8 cellular contexts compared by ENCODE assay signal in the genomic region with DNA sequence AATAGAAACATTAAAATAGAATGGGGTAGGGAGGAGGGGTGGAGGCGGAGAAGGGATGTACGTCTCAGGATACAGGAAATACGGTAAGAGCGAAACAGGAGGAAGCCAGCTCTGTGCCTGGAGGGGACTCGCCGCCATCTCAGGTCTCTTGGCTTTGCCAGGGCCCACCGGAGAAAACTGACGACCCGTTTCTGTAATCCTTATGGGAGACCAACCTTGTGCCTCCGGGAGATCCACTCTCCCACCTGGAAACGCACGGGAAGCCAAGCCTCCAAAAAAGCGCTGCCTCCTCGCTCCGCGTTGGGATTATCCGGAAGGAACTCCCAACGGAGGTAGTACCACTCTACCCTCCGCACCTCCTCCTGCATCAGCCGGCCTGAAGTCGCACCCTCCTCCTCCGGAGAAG. TPM values are rescaled to one million over a fixed set of nuclear protein-coding genes. Genes with fewer than 3 reads are reported as not detected.
DNase-seq lines count a peak whose midpoint lies in the region; ATAC-seq, FAIRE-seq and TF ChIP-seq lines count a peak whose summit lies in the region.

A gene with protein sequence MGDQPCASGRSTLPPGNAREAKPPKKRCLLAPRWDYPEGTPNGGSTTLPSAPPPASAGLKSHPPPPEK (plus strand): TSS at position 92 of the 406 bp plus-strand sequence. CDS start 111 bp downstream, at position 203.

- peaks cover 13 to 51% (median 17%) of the 10 kb centered on the region in 4 donors for H3K4me1 Mint-ChIP-seq in CD4-positive, alpha-beta memory T cell
- H3K4me1 Mint-ChIP-seq in neural progenitor cell = peaks cover 7% of the 10 kb centered on the region

- H3K27ac ChIP-seq in CD4-positive, alpha-beta memory T cell (ENCODE audit: low read depth, low read length) = peak within 1 kb of the TSS; percentile 78
- peak within 1 kb of the TSS; percentile 45 for H3K27ac ChIP-seq in PC-3 (ENCODE audit: low read length)
- H3K27ac ChIP-seq in neural progenitor cell = peak within 1 kb of the TSS; percentile 21
- peak within 1 kb of the TSS; percentile 59 for H3K27ac ChIP-seq in vagina

- H3K4me2 ChIP-seq in PC-3 (ENCODE audit: low read length) (peak within 1 kb of the TSS; percentile 86), neural progenitor cell (peak within 1 kb of the TSS; percentile 73)

- peak; percentile 36 to 62 (median 48) for DNase-seq in CD4-positive, alpha-beta memory T cell
- DNase-seq in GM19239 (ENCODE audit: insufficient read length, low spot score) (peak; percentile 6), PC-3 (peak; percentile 50), germinal center (ENCODE audit: low spot score) (peak; percentile 8), neural progenitor cell (ENCODE audit: low spot score) (peak; percentile 62), vagina (ENCODE audit: extremely low spot score in 2 of 2) (no peak)
- peak; percentile 13 for DNase-seq in activated naive CD4-positive, alpha-beta T cell treated with anti-CD3 and anti-CD28 coated beads, Interleukin-2, amount 50 U/mL, for 16 hours

- TF ChIP-seq POLR2A in vagina (IDR thresholded peaks at IDR 0.05) = no peak

- no peaks in the 10 kb centered on the region for H3K9me3 Mint-ChIP-seq in CD4-positive, alpha-beta memory T cell
- H3K9me3 Mint-ChIP-seq in neural progenitor cell = no peaks in the 10 kb centered on the region

- H3K4me3 ChIP-seq in CD4-positive, alpha-beta memory T cell (ENCODE audit: low read length in 2 of 2) = peak within 1 kb of the TSS; percentile 36 to 76
- H3K4me3 ChIP-seq in PC-3 (ENCODE audit: low read length) (peak within 1 kb of the TSS; percentile 87), neural progenitor cell (peak within 1 kb of the TSS; percentile 79), vagina (peak within 1 kb of the TSS; percentile 45)

- CTCF ChIA-PET in CD4-positive, alpha-beta memory T cell (lab: Charles Lee; ENCODE audit: partially characterized antibody) = interaction anchor here (1.8 to 9.3 kb wide), 5 partner anchors 165 to 1277 kb away, joined by 5 to 181 read pairs (median 8); a partner anchor contains a TSS
- CTCF ChIA-PET in PC-3 (lab: Charles Lee) = interaction anchor here (0.6 kb wide), 1 partner anchor 441 kb away, joined by 3 read pairs; no protein-coding TSS in a partner anchor

- H3K36me3 ChIP-seq in CD4-positive, alpha-beta memory T cell (ENCODE audit: insufficient read depth, low read length) = no peaks in the 10 kb centered on the region
- no peaks in the 10 kb centered on the region; the same call in 1 of the 2 replicates for H3K36me3 ChIP-seq in PC-3 (ENCODE audit: low read depth, low read length)
- peaks cover 5% of the 10 kb centered on the region for H3K36me3 ChIP-seq in neural progenitor cell
- no peaks in the 10 kb centered on the region for H3K36me3 ChIP-seq in vagina

- intact Hi-C loops in CD4-positive, alpha-beta memory T cell (cut with micrococcal nuclease) = loop anchor here (1.0 to 5.0 kb wide), 3 partner anchors 72 to 1012 kb away; a partner anchor contains a TSS
- intact Hi-C loops in PC-3 (cut with micrococcal nuclease) (loop anchor here (2.0 to 10.0 kb wide), 3 partner anchors 164 to 822 kb away; no protein-coding TSS in a partner anchor), vagina (cut with DNase I) (no loop called here)

- H3K27me3 Mint-ChIP-seq in CD4-positive, alpha-beta memory T cell = no peaks in the 10 kb centered on the region
- peaks cover 3% of the 10 kb centered on the region for H3K27me3 Mint-ChIP-seq in neural progenitor cell (ENCODE audit: insufficient read depth, low read depth)

- H3K9me3 ChIP-seq in CD4-positive, alpha-beta memory T cell (ENCODE audit: control insufficient read depth in 1 of 2, low read length in 2 of 2) = no peaks in the 10 kb centered on the region
- H3K9me3 ChIP-seq in PC-3 (ENCODE audit: low read length) = no peaks in the 10 kb centered on the region
- H3K9me3 ChIP-seq in neural progenitor cell (ENCODE audit: low read depth) = no peaks in the 10 kb centered on the region
- H3K9me3 ChIP-seq in vagina = no peaks in the 10 kb centered on the region

- H3F3A ChIP-seq in PC-3 (ENCODE audit: low read length, unreplicated experiment) = no peaks in the 10 kb centered on the region
- H3F3A ChIP-seq in neural progenitor cell (ENCODE audit: low read depth) = peaks cover 16% of the 10 kb centered on the region

- POLR2A ChIA-PET in CD4-positive, alpha-beta memory T cell (lab: Charles Lee; ENCODE audit: partially characterized antibody) = interaction anchor here (0.9 to 1.9 kb wide), 5 partner anchors 29 to 1240 kb away, joined by 3 to 8 read pairs (median 4); no protein-coding TSS in a partner anchor
- POLR2A ChIA-PET in PC-3 (lab: Charles Lee; ENCODE audit: unreplicated experiment) = interaction anchor here (0.6 to 0.7 kb wide), 3 partner anchors 11 to 266 kb away, joined by 3 to 8 read pairs (median 4); a partner anchor contains a TSS

- no peaks in the 10 kb centered on the region for H3K9me2 ChIP-seq in PC-3 (replicated peaks; ENCODE audit: low read length)

- FAIRE-seq in GM19239 (lab: Jason Lieb, UNC) = peak; percentile 79

- H4K20me1 ChIP-seq in PC-3 (ENCODE audit: low read length) (0 out of 2 replicates have a peak, but pooled peaks cover 4% of the 10 kb centered on the region), neural progenitor cell (ENCODE audit: low read depth) (peaks cover 7% of the 10 kb centered on the region)

- no TSS peak for BruUV-seq in PC-3 (replicated peaks; lab: Mats Ljungman, UMichigan)

- H3K36me3 Mint-ChIP-seq in CD4-positive, alpha-beta memory T cell = peaks cover 0 to 11% of the 10 kb centered on the region in 2 donors
- no peaks in the 10 kb centered on the region for H3K36me3 Mint-ChIP-seq in neural progenitor cell

- H3K9ac ChIP-seq in PC-3 (ENCODE audit: low read length) (peak within 1 kb of the TSS; percentile 81), neural progenitor cell (peak within 1 kb of the TSS; percentile 24)

- no peaks in the 10 kb centered on the region for H3K27me3 ChIP-seq in CD4-positive, alpha-beta memory T cell (ENCODE audit: insufficient read depth, low read length)
- no peaks in the 10 kb centered on the region for H3K27me3 ChIP-seq in PC-3 (ENCODE audit: low read length)
- no peaks in the 10 kb centered on the region for H3K27me3 ChIP-seq in neural progenitor cell
- no peaks in the 10 kb centered on the region for H3K27me3 ChIP-seq in vagina

- no peak for TF ChIP-seq CTCF in PC-3 (conservative IDR thresholded peaks at IDR 0.05; ENCODE audit: low read depth, low read length)
- no peak for TF ChIP-seq CTCF in neural progenitor cell (IDR thresholded peaks at IDR 0.05)
- TF ChIP-seq CTCF in vagina (IDR thresholded peaks at IDR 0.05) = no peak

- peaks cover 28% of the 10 kb centered on the region for H3K4me1 ChIP-seq in CD4-positive, alpha-beta memory T cell (ENCODE audit: insufficient read depth, low read length)
- H3K4me1 ChIP-seq in PC-3 (ENCODE audit: insufficient read depth, low read length) (peaks cover 5% of the 10 kb centered on the region; the same call in 1 of the 2 replicates), neural progenitor cell (peaks cover 14% of the 10 kb centered on the region), vagina (no peaks in the 10 kb centered on the region)

- ATAC-seq in HG03439 (IDR thresholded peaks at IDR 0.05; ENCODE audit: unreplicated experiment) (peak; percentile 64), PC-3 (peak; percentile 87)

- peak within 1 kb of the TSS; percentile 88 to 97 (median 95) for H3K27ac Mint-ChIP-seq in CD4-positive, alpha-beta memory T cell
- H3K27ac Mint-ChIP-seq in neural progenitor cell = peak within 1 kb of the TSS; percentile 87

- H2AFZ ChIP-seq in PC-3 (ENCODE audit: low read length) = peak within 1 kb of the TSS; percentile 85
- H2AFZ ChIP-seq in neural progenitor cell (replicated peaks) = peak within 1 kb of the TSS; percentile 92

- H3K4me3 Mint-ChIP-seq in CD4-positive, alpha-beta memory T cell = peak within 1 kb of the TSS; percentile 92 to 97 (median 94)
- peak within 1 kb of the TSS; percentile 95 for H3K4me3 Mint-ChIP-seq in neural progenitor cell

- H3K79me2 ChIP-seq in PC-3 (ENCODE audit: low read length) (peaks cover 41% of the 10 kb centered on the region), neural progenitor cell (ENCODE audit: low read depth) (peaks cover 43% of the 10 kb centered on the region)

RNA-seq across cellular contexts. Expression of the gene that starts here (rescaled TPM):
- total RNA-seq in CD4-positive, alpha-beta memory T cell = 10 to 100 TPM; 29.3 to 34.3 TPM
- 10 to 100 TPM; 70.1 to 75.7 TPM for polyA plus RNA-seq in CD4-positive, alpha-beta memory T cell
- total RNA-seq in PC-3 (2014; rRNA removed) (9.7 and 13.6 TPM in 2 replicates), neural progenitor cell (ENCODE audit: low replicate concordance) (12.2 and 19.2 TPM in 2 replicates), vagina (13.8 TPM)

Comparison
In these comparisons a context has a peak if more than half of its experiments do, and no peak if none do; other contexts are left out.
1. DNase-seq: peak in CD4-positive, alpha-beta memory T cell (5 of 5), GM19239 (single experiment), PC-3 (single experiment), activated naive CD4-positive, alpha-beta T cell treated with anti-CD3 and anti-CD28 coated beads, Interleukin-2, amount 50 U/mL, for 16 hours (single experiment), germinal center (single experiment) and neural progenitor cell (single experiment); none in vagina (0 of 2).
2. H3K27ac ChIP-seq: peak in every context shown above with its lines; median percentile 78 in CD4-positive, alpha-beta memory T cell; 59 in vagina; 45 in PC-3; 21 in neural progenitor cell.
3. Peak in every context shown above with its lines, with median percentiles within 50 percentile points of each other: H3K4me3 ChIP-seq.